Comparison of ENCODE assay signal across 1 cellular context in genomic region chr10:132009575-132009974, GRCh38.
TF ChIP-seq lines count a peak whose summit lies in the region.

No MANE protein-coding gene starts in this region.

TF ChIP-seq in WTC11, 78 proteins besides CTCF, POLR2A, EP300 and RAD21 (continued from another document):
- TF ChIP-seq GRHL2 (CRISPR knock-in tag; IDR thresholded peaks at IDR 0.05; ENCODE audit: insufficient replicate concordance, severe bottlenecking) (no peak), ZBTB43 (CRISPR knock-in tag; IDR thresholded peaks at IDR 0.05) (no peak), ARID4B (CRISPR knock-in tag; IDR thresholded peaks at IDR 0.05; ENCODE audit: borderline replicate concordance) (no peak), IRF2 (CRISPR knock-in tag; IDR thresholded peaks at IDR 0.05; ENCODE audit: borderline replicate concordance, low read depth) (no peak)
